In genomic region chr18:25399554-25399953, GRCh38 we compare ENCODE assay signal across 1 cellular context.
A peak's percentile ranks its signal among the peaks of the same experiment; 100 is the strongest.
TF ChIP-seq lines count a peak whose summit lies in the region.

No MANE protein-coding gene starts in this region.

TF ChIP-seq in SK-N-SH treated with all-trans-retinoic acid at 6 μM for 48 hours, 23 proteins besides CTCF, POLR2A, EP300 and RAD21 (continued from another document):
- TF ChIP-seq, protein P1, sequence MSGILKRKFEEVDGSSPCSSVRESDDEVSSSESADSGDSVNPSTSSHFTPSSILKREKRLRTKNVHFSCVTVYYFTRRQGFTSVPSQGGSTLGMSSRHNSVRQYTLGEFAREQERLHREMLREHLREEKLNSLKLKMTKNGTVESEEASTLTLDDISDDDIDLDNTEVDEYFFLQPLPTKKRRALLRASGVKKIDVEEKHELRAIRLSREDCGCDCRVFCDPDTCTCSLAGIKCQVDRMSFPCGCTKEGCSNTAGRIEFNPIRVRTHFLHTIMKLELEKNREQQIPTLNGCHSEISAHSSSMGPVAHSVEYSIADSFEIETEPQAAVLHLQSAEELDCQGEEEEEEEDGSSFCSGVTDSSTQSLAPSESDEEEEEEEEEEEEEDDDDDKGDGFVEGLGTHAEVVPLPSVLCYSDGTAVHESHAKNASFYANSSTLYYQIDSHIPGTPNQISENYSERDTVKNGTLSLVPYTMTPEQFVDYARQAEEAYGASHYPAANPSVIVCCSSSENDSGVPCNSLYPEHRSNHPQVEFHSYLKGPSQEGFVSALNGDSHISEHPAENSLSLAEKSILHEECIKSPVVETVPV (CRISPR knock-in tag; IDR thresholded peaks at IDR 0.05), result 0 out of 2 replicates have a peak, but pooled peaks have one; percentile 21
- TF ChIP-seq SNAI2 (CRISPR knock-in tag; IDR thresholded peaks at IDR 0.05), result no peak
- no peak for TF ChIP-seq ESRRG (CRISPR knock-in tag; IDR thresholded peaks at IDR 0.05)
- TF ChIP-seq ZNF70 (CRISPR knock-in tag; IDR thresholded peaks at IDR 0.05), result no peak
- TF ChIP-seq ARNTL (CRISPR knock-in tag; IDR thresholded peaks at IDR 0.05; ENCODE audit: borderline replicate concordance, low read depth), result no peak
- peak; percentile 74; the same call in 1 of the 2 replicates for TF ChIP-seq POU6F1 (CRISPR knock-in tag; IDR thresholded peaks at IDR 0.05; ENCODE audit: borderline replicate concordance, low read depth)
- no peak for TF ChIP-seq ZNF565 (CRISPR knock-in tag; conservative IDR thresholded peaks at IDR 0.05; ENCODE audit: low read depth)
- peak; percentile 88 for TF ChIP-seq ZC3H10 (CRISPR knock-in tag; IDR thresholded peaks at IDR 0.05)
- TF ChIP-seq ZFP3 (CRISPR knock-in tag; IDR thresholded peaks at IDR 0.05), result no peak
- TF ChIP-seq TOX (CRISPR knock-in tag; IDR thresholded peaks at IDR 0.05; ENCODE audit: borderline replicate concordance), result peak; percentile 90; the same call in 1 of the 2 replicates
- TF ChIP-seq TSHZ2 (CRISPR knock-in tag; IDR thresholded peaks at IDR 0.05), result no peak
- no peak for TF ChIP-seq OSR1 (CRISPR knock-in tag; IDR thresholded peaks at IDR 0.05)
- TF ChIP-seq GLIS3 (CRISPR knock-in tag; IDR thresholded peaks at IDR 0.05), result no peak
- no peak for TF ChIP-seq PPARA (CRISPR knock-in tag; IDR thresholded peaks at IDR 0.05; ENCODE audit: borderline replicate concordance)
